Comparison of ENCODE assay signal across 8 cellular contexts in genomic region chr22:44181033-44181911, GRCh38. TPM values are rescaled to one million over a fixed set of nuclear protein-coding genes. Genes with fewer than 3 reads are reported as not detected.
DNase-seq lines count a peak whose midpoint lies in the region; ATAC-seq, FAIRE-seq and TF ChIP-seq lines count a peak whose summit lies in the region.

No MANE protein-coding gene starts in this region.

- peak overlapping the region; percentile 83 for H3K4me3 Mint-ChIP-seq in T-helper 2 cell treated with Interferon-gamma antibody and Interleukin-4, amounts not matched to agents 5 μg/mL and 100 μg/mL, for 36 hours

- intact Hi-C loops in aorta (cut with DNase I), result no loop called here

- peak; percentile 49 for FAIRE-seq in GM19239 (lab: Jason Lieb, UNC)

- H3K9me3 ChIP-seq in osteoblast (ENCODE audit: low read depth, low read length) (no peaks in the 10 kb centered on the region), aorta (ENCODE audit: control insufficient read depth, low read length) (no peaks in the 10 kb centered on the region)

- H3K27me3 ChIP-seq in osteoblast (ENCODE audit: insufficient read depth, low read length) (peaks cover 19% of the 10 kb centered on the region), aorta (ENCODE audit: control insufficient read depth in 1 of 2, insufficient read depth in 2 of 2, low read length in 1 of 2) (no peaks in the 10 kb centered on the region)

- no peaks in the 10 kb centered on the region for H4K20me1 ChIP-seq in osteoblast (ENCODE audit: insufficient read depth, low read length)

- peaks cover 16% of the 10 kb centered on the region for H3K4me1 Mint-ChIP-seq in T-helper 2 cell treated with Interferon-gamma antibody and Interleukin-4, amounts not matched to agents 5 μg/mL and 100 μg/mL, for 36 hours (ENCODE audit: low read depth)

- no peak for TF ChIP-seq CTCF in osteoblast (IDR thresholded peaks at IDR 0.05; ENCODE audit: extremely low read depth, low read depth, low read length)

- H2AFZ ChIP-seq in osteoblast (ENCODE audit: low read length), result no peak overlapping the region

- WGBS in aorta, 2 donors, result 78 to 79% methylated on average over 38 to 40 of the region's 40 CpGs

- H3K36me3 ChIP-seq in osteoblast (ENCODE audit: insufficient read depth, low read length) (no peaks in the 10 kb centered on the region), aorta (ENCODE audit: control insufficient read depth in 1 of 2, insufficient read depth in 2 of 2, low read length in 1 of 2) (no peaks in the 10 kb centered on the region)

- H3K4me2 ChIP-seq in osteoblast (ENCODE audit: insufficient read depth, low read length), result no peak overlapping the region

- H3K4me1 ChIP-seq in osteoblast (ENCODE audit: insufficient read depth, low read length), result no peaks in the 10 kb centered on the region
- H3K4me1 ChIP-seq in aorta (ENCODE audit: control insufficient read depth in 1 of 2, insufficient read depth in 2 of 2, low read length in 2 of 2), result no peaks in the 10 kb centered on the region

- ATAC-seq in aorta (ENCODE audit: low FRiP score) (no peak), GM19035 (IDR thresholded peaks at IDR 0.05; ENCODE audit: unreplicated experiment) (no peak)

- H3K4me3 ChIP-seq in osteoblast (ENCODE audit: insufficient read depth, low read length) (peak overlapping the region; percentile 16), aorta (ENCODE audit: low read length in 2 of 2) (no peak overlapping the region)

- no peaks in the 10 kb centered on the region for H3K79me2 ChIP-seq in osteoblast (ENCODE audit: insufficient read depth, low read length)

- H3K36me3 Mint-ChIP-seq in T-helper 2 cell treated with Interferon-gamma antibody and Interleukin-4, amounts not matched to agents 5 μg/mL and 100 μg/mL, for 36 hours (ENCODE audit: low read depth), result peaks cover 22% of the 10 kb centered on the region

- H3K9me3 Mint-ChIP-seq in T-helper 2 cell treated with Interferon-gamma antibody and Interleukin-4, amounts not matched to agents 5 μg/mL and 100 μg/mL, for 36 hours, result no peaks in the 10 kb centered on the region

- DNase-seq in GM19239 (ENCODE audit: insufficient read length, low spot score) (peak; percentile 48), osteoblast (ENCODE audit: insufficient read length, low spot score, missing footprints) (no peak), aorta (peak; percentile 76 to 79), DMS153 treated with DMSO at 0.1 percent for 48 hours (lab: John Stamatoyannopoulos, UW; ENCODE audit: unreplicated experiment) (no peak), middle frontal gyrus (ENCODE audit: extremely low spot score, low spot score) (no peak)
- DNase-seq in T-helper 2 cell treated with Interferon-gamma antibody and Interleukin-4, amounts not matched to agents 5 μg/mL and 100 μg/mL, for 36 hours (ENCODE audit: low spot score), result peak; percentile 66

- H3K27ac Mint-ChIP-seq in T-helper 2 cell treated with Interferon-gamma antibody and Interleukin-4, amounts not matched to agents 5 μg/mL and 100 μg/mL, for 36 hours, result peak overlapping the region; percentile 88

- H3K27me3 Mint-ChIP-seq in T-helper 2 cell treated with Interferon-gamma antibody and Interleukin-4, amounts not matched to agents 5 μg/mL and 100 μg/mL, for 36 hours (ENCODE audit: low read depth), result peaks cover 8% of the 10 kb centered on the region

- peak overlapping the region; percentile 41 for H3K27ac ChIP-seq in angular gyrus (ENCODE audit: low read depth, low read length)
- no peak overlapping the region for H3K27ac ChIP-seq in osteoblast (ENCODE audit: low read depth, low read length)
- H3K27ac ChIP-seq in aorta (ENCODE audit: low read depth in 1 of 2, low read length in 2 of 2), result no peak overlapping the region

RNA-seq across cellular contexts. Expression of gene PARVG, which starts 0.5 kb away (rescaled TPM):
- total RNA-seq in osteoblast (1.1 and 1.5 TPM in 2 replicates), aorta (10 to 100 TPM; 15.2 to 29.7 TPM)
- 10 to 100 TPM in 1 of 2 donors, 1 to 10 TPM in 1; 3.5 to 17.5 TPM for polyA plus RNA-seq in aorta

Comparison
In these comparisons a context has a peak if more than half of its experiments do, and no peak if none do; other contexts are left out.
1. DNase-seq: peak in GM19239 (single experiment), T-helper 2 cell treated with Interferon-gamma antibody and Interleukin-4, amounts not matched to agents 5 μg/mL and 100 μg/mL, for 36 hours (single experiment) and aorta (2 of 2); none in osteoblast (single experiment), DMS153 treated with DMSO at 0.1 percent for 48 hours (single experiment) and middle frontal gyrus (single experiment).